8 cellular contexts compared by ENCODE assay signal in the genomic region with DNA sequence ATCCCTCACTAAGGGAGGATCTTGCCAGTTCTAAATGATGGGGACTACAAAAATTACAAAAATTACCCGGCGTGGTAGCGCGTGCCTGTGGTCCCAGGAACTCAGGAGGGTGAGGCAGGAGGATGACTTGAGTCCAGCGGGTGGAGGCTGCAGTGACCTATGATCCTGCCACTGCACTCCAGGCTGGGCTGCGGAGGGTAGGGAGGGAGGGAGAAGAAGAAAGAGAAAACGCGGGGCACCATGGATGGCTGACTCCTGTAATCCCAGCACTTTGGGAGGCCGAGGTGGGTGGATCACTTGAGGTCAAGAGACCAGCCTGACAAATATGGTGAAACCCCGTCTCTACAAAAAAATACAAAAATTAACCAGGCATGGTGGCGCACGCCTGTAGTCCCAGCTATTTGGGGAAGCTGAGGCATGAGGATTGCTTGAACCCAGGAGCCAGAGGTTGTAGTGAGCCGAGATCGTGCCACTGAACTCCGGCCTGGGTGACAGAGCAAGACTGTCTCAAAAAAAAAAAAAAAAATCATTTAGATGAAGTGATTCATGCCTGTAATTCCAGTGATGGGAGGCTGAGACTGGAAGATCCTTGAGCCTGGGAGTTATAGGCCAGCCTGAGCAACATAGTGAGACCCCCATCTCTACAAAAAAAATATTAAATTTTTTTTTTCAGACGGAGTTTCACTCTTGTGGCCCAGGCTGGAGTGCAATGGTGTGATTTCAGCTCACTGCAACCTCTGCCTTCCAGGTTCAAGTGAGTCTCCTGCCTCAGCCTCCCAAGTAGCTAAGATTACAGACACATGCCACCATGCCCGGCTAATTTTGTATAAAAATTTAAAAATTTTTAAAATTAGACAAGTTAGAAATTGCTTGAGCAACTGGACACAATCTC.
DNase-seq lines count a peak whose midpoint lies in the region; ATAC-seq and TF ChIP-seq lines count a peak whose summit lies in the region.
"Not testable (repeated sequence)": the region's sequence is repeated elsewhere in the genome, so short reads cannot be mapped to it uniquely, and the experiment has no call there.

No MANE protein-coding gene starts in this region.

- 91 to 93% (median 92%) methylated on average over 17 of the region's 17 CpGs for WGBS in psoas muscle, 3 donors

- H3K27ac ChIP-seq in SU-DHL-6 (ENCODE audit: low read depth, low read length) (peak overlapping the region; percentile 39; the same call in 1 of the 2 replicates), psoas muscle (peak overlapping the region; percentile 92)

- ATAC-seq in activated naive CD8-positive, alpha-beta T cell treated with anti-CD3 and anti-CD28 coated beads, Interleukin-2, amount 50 U/mL, for 24 hours; Right ventricle myocardium superior (ENCODE audit: poor library complexity); memory B cell (ENCODE audit: low read depth); psoas muscle: not testable (repeated sequence)

- not testable (repeated sequence) for H3K9ac ChIP-seq in SU-DHL-6 (ENCODE audit: low read length)

- H3K9me3 ChIP-seq in SU-DHL-6 (ENCODE audit: insufficient read depth, low read length); psoas muscle: not testable (repeated sequence)

- H3F3A ChIP-seq in SU-DHL-6 (ENCODE audit: insufficient read depth): peaks cover 32% of the 10 kb centered on the region

- peak overlapping the region; percentile 52 for H3K27ac Mint-ChIP-seq in activated naive CD8-positive, alpha-beta T cell treated with anti-CD3 and anti-CD28 coated beads, Interleukin-2, amount 50 U/mL, for 24 hours
- H3K27ac Mint-ChIP-seq in memory B cell: peak overlapping the region; percentile 95
- H3K27ac Mint-ChIP-seq in type B pancreatic cell: peak overlapping the region; percentile 72

- in situ Hi-C loops in Caki2 (cut with HindIII; ENCODE audit: low pct_unique_long_range_greater_than_20kb, low sequenced_read_pairs): not testable (repeated sequence)

- peaks cover 47% of the 10 kb centered on the region for H3K4me1 Mint-ChIP-seq in activated naive CD8-positive, alpha-beta T cell treated with anti-CD3 and anti-CD28 coated beads, Interleukin-2, amount 50 U/mL, for 24 hours
- H3K4me1 Mint-ChIP-seq in memory B cell (peaks cover 28% of the 10 kb centered on the region), type B pancreatic cell (ENCODE audit: unreplicated experiment) (peaks cover 20% of the 10 kb centered on the region)

- TF ChIP-seq CTCF in SU-DHL-6 (IDR thresholded peaks at IDR 0.05; ENCODE audit: insufficient read depth, low read length, poor library complexity, severe bottlenecking); psoas muscle (IDR thresholded peaks at IDR 0.05); type B pancreatic cell (conservative IDR thresholded peaks at IDR 0.05): not testable (repeated sequence)

- not testable (repeated sequence) for H4K20me1 ChIP-seq in SU-DHL-6 (ENCODE audit: low read depth, low read length)

- intact Hi-C loops in Right ventricle myocardium superior (cut with DNase I); psoas muscle (cut with DNase I): not testable (repeated sequence)

- peaks cover 18% of the 10 kb centered on the region for H3K36me3 Mint-ChIP-seq in activated naive CD8-positive, alpha-beta T cell treated with anti-CD3 and anti-CD28 coated beads, Interleukin-2, amount 50 U/mL, for 24 hours (ENCODE audit: low read depth)
- not testable (repeated sequence) for H3K36me3 Mint-ChIP-seq in memory B cell, type B pancreatic cell

- not testable (repeated sequence) for H3K27me3 Mint-ChIP-seq in activated naive CD8-positive, alpha-beta T cell treated with anti-CD3 and anti-CD28 coated beads, Interleukin-2, amount 50 U/mL, for 24 hours; memory B cell; type B pancreatic cell

- not testable (repeated sequence) for H3K9me2 ChIP-seq in SU-DHL-6 (replicated peaks; ENCODE audit: insufficient read depth, low read length)

- peaks cover 61% of the 10 kb centered on the region for H3K79me2 ChIP-seq in SU-DHL-6 (ENCODE audit: insufficient read depth, low read length)

- not testable (repeated sequence) for H3K4me3 Mint-ChIP-seq in activated naive CD8-positive, alpha-beta T cell treated with anti-CD3 and anti-CD28 coated beads, Interleukin-2, amount 50 U/mL, for 24 hours
- H3K4me3 Mint-ChIP-seq in memory B cell: peak overlapping the region; percentile 27
- H3K4me3 Mint-ChIP-seq in type B pancreatic cell: peak overlapping the region; percentile 59

- not testable (repeated sequence) for H3K36me3 ChIP-seq in SU-DHL-6 (ENCODE audit: low read length); psoas muscle (ENCODE audit: insufficient read depth in 1 of 2, low read depth in 1 of 2)

- not testable (repeated sequence) for H3K4me2 ChIP-seq in SU-DHL-6 (ENCODE audit: low read depth, low read length, poor library complexity, severe bottlenecking)

- H3K9me3 Mint-ChIP-seq in activated naive CD8-positive, alpha-beta T cell treated with anti-CD3 and anti-CD28 coated beads, Interleukin-2, amount 50 U/mL, for 24 hours; memory B cell; type B pancreatic cell: not testable (repeated sequence)

- H3K4me3 ChIP-seq in SU-DHL-6 (ENCODE audit: insufficient read depth, low read length, poor library complexity, severe bottlenecking); psoas muscle: not testable (repeated sequence)

- H3K27me3 ChIP-seq in SU-DHL-6 (ENCODE audit: low read length); psoas muscle (ENCODE audit: insufficient read depth in 3 of 3, low read length in 2 of 3): not testable (repeated sequence)

- DNase-seq in Caki2 (ENCODE audit: low read depth) (peak; percentile 86), Right ventricle myocardium superior (peak; percentile 29), memory B cell (ENCODE audit: low spot score in 2 of 2) (peak in 1 of 2 donors; percentile 16), psoas muscle (peak; percentile 7 to 48), type B pancreatic cell (ENCODE audit: extremely low spot score, unreplicated experiment) (peak; percentile 52)
- DNase-seq in activated CD8-positive, alpha-beta memory T cell treated with anti-CD3 and anti-CD28 coated beads, Interleukin-2, amount 50 U/mL, for 4 hours: peak; percentile 13
- DNase-seq in activated naive CD8-positive, alpha-beta T cell treated with anti-CD3 and anti-CD28 coated beads, Interleukin-2, amount 50 U/mL, for 24 hours: peak; percentile 2

- peaks cover 11% of the 10 kb centered on the region for H3K4me1 ChIP-seq in psoas muscle

- not testable (repeated sequence) for H2AFZ ChIP-seq in SU-DHL-6 (ENCODE audit: low read depth, low read length, severe bottlenecking)
